14 cellular contexts compared by ENCODE assay signal in genomic region chr10:123000155-123000554, GRCh38.
"Had no signal": no experiment of that assay in that cellular context is flagged by ENCODE, and none has a peak within 500 bp of the region (broad histone marks: within the 10 kb centered on the region; RNA-seq: fewer than 3 reads in every experiment).

No MANE protein-coding gene starts in this region.

- H3K27me3 Mint-ChIP-seq: activated B cell treated with CpG ODN at 0.5 μM for 24 hours; brain; naive thymus-derived CD8-positive, alpha-beta T cell; stimulated activated memory B cell treated with anti-CD40 and anti-IgM and Interleukin-4, amounts not matched to agents 10 μg/mL and 1 μg/mL and 100 μg/mL, for 72 hours had no signal

- H3K27me3 ChIP-seq: tibial artery had no signal

- H3K27ac Mint-ChIP-seq: activated B cell treated with CpG ODN at 0.5 μM for 24 hours, brain had no signal

- H3K9me3 Mint-ChIP-seq: activated B cell treated with CpG ODN at 0.5 μM for 24 hours; activated naive CD4-positive, alpha-beta T cell treated with anti-CD3 and anti-CD28 coated beads, Interleukin-2, amount 50 U/mL, for 72 hours; brain; naive thymus-derived CD8-positive, alpha-beta T cell; stimulated activated memory B cell treated with anti-CD40 and anti-IgM and Interleukin-4, amounts not matched to agents 10 μg/mL and 1 μg/mL and 100 μg/mL, for 72 hours had no signal

- H3K4me3 Mint-ChIP-seq: activated B cell treated with CpG ODN at 0.5 μM for 24 hours; brain; stimulated activated memory B cell treated with anti-CD40 and anti-IgM and Interleukin-4, amounts not matched to agents 10 μg/mL and 1 μg/mL and 100 μg/mL, for 72 hours had no signal

- DNase-seq: activated B cell treated with CpG ODN at 0.5 μM for 24 hours; activated CD4-positive, alpha-beta T cell treated with anti-CD3 and anti-CD28 coated beads, Interleukin-2, amount 50 U/mL, for 48 hours; activated CD8-positive, alpha-beta memory T cell treated with anti-CD3 and anti-CD28 coated beads, Interleukin-2, amount 50 U/mL, for 4 hours; effector CD8-positive, alpha-beta T cell; foreskin fibroblast; glutamatergic neuron; hypothalamus; left ventricle myocardium inferior; naive thymus-derived CD8-positive, alpha-beta T cell; tibial artery had no signal

- H3K27ac ChIP-seq: left ventricle myocardium inferior, tibial artery had no signal

- H3K9me3 ChIP-seq: left ventricle myocardium inferior, mucosa of descending colon, tibial artery had no signal

- ATAC-seq: activated naive CD4-positive, alpha-beta T cell treated with anti-CD3 and anti-CD28 coated beads, Interleukin-2, amount 50 U/mL, for 72 hours; naive thymus-derived CD8-positive, alpha-beta T cell; stimulated activated memory B cell treated with anti-CD40 and anti-IgM and Interleukin-4, amounts not matched to agents 10 μg/mL and 1 μg/mL and 100 μg/mL, for 72 hours had no signal

- H3K4me3 ChIP-seq: left ventricle myocardium inferior, mucosa of descending colon, tibial artery had no signal
